In the genomic region with DNA sequence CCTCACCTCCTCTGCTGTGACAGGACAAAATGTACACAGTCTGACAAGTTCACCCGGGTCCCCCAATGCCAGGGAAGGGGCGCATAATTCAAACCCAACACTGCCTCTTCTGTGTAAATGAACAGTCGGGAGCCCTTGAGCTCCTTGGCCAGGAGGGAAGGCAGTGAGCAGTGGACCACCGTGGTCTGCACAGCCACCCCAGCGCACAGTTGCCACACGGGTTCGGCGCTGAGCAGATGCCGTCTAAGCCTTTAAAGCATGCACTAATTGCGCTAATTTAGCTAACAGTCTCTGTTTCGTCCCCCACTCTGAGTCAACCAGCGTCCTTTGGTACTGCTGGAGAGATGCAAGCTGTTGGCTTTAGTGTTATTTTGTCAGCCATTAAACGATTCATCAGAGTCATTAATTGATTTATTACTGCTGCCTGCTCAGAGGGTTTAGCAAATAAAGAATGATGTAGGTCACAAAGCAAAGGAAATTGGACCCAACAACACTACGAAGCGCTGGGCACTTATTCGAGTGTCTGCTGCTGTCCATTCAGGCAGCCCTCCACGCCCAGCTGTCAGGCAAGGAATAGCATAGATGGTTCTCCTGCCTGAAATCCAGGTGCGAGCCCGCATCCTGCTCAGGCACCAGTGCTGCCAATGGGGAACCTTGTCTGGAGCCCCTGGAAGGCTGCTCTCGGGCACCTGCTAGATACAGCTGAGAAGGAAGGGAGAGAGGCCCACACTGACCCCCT, we compare ENCODE assay signal across 14 cellular contexts.
A peak's percentile ranks its signal among the peaks of the same experiment; 100 is the strongest.
DNase-seq lines count a peak whose midpoint lies in the region; ATAC-seq lines count a peak whose summit lies in the region.
"Had no signal": no experiment of that assay in that cellular context is flagged by ENCODE, and none has a peak within 500 bp of the region (broad histone marks: within the 10 kb centered on the region; RNA-seq: fewer than 3 reads in every experiment).

No MANE protein-coding gene starts in this region.

- peaks cover 69 to 88% (median 81%) of the 10 kb centered on the region in 3 donors for H3K4me1 ChIP-seq in skeletal muscle tissue (ENCODE audit: control insufficient read depth in 3 of 3, insufficient read depth in 3 of 3, low read length in 3 of 3)

- peak overlapping the region in 1 of 3 donors; percentile 23 for H3K4me3 ChIP-seq in skeletal muscle tissue (ENCODE audit: low read length in 3 of 3)
- H3K4me3 ChIP-seq: Peyer's patch, thyroid gland had no signal

- H3K27me3 ChIP-seq in skeletal muscle tissue (ENCODE audit: control insufficient read depth in 3 of 3, insufficient read depth in 3 of 3, low read length in 3 of 3) = no peaks in the 10 kb centered on the region
- H3K27me3 ChIP-seq: Peyer's patch, thyroid gland had no signal

- H3K27ac Mint-ChIP-seq in effector memory CD8-positive, alpha-beta T cell = peak overlapping the region; percentile 77 to 88

- H3K9me3 ChIP-seq in skeletal muscle tissue (ENCODE audit: control insufficient read depth in 3 of 3, low read length in 3 of 3) = no peaks in the 10 kb centered on the region
- H3K9me3 ChIP-seq: Peyer's patch, thyroid gland had no signal

- H3K27me3 Mint-ChIP-seq in effector memory CD8-positive, alpha-beta T cell = no peaks in the 10 kb centered on the region

- no peak for ATAC-seq in effector memory CD8-positive, alpha-beta T cell (replicated peaks)

- H3K4me1 Mint-ChIP-seq in effector memory CD8-positive, alpha-beta T cell (ENCODE audit: low read depth in 2 of 2) = peaks cover 79 to 84% of the 10 kb centered on the region in 2 donors

- H3K4me3 Mint-ChIP-seq in effector memory CD8-positive, alpha-beta T cell = peak overlapping the region in 1 of 2 donors; percentile 8

- H3K36me3 ChIP-seq in skeletal muscle tissue (ENCODE audit: control insufficient read depth in 3 of 3, insufficient read depth in 3 of 3, low read length in 3 of 3) = no peaks in the 10 kb centered on the region
- H3K36me3 ChIP-seq: Peyer's patch, thyroid gland had no signal

- H3K27ac ChIP-seq in skeletal muscle tissue (ENCODE audit: low read depth, low read length) = peak overlapping the region; percentile 49

- H3K36me3 Mint-ChIP-seq in effector memory CD8-positive, alpha-beta T cell (ENCODE audit: insufficient read depth) = peaks cover 12% of the 10 kb centered on the region

- no peaks in the 10 kb centered on the region for H3K9me3 Mint-ChIP-seq in effector memory CD8-positive, alpha-beta T cell

- peak overlapping the region in 2 of 3 donors; percentile 45 for H3K9ac ChIP-seq in skeletal muscle tissue (ENCODE audit: low read depth in 1 of 3, low read length in 3 of 3)

- DNase-seq in NCI-H1105 treated with DMSO at 0.1 percent for 48 hours (lab: John Stamatoyannopoulos, UW) (peak; percentile 15), NCI-H1105 (lab: John Stamatoyannopoulos, UW) (no peak), NCI-H510A treated with DMSO at 0.1 percent for 48 hours (lab: John Stamatoyannopoulos, UW) (peak; percentile 80), activated gamma-delta T cell treated with Interleukin-2 at 50 U/mL for 16 hours (no peak), NCI-H2107 treated with DMSO at 0.1 percent for 48 hours (lab: John Stamatoyannopoulos, UW; ENCODE audit: unreplicated experiment) (no peak)
- no peak for DNase-seq in effector memory CD8-positive, alpha-beta T cell
- DNase-seq in stimulated activated CD4-positive, alpha-beta T cell treated with anti-CD3 and anti-CD28 coated beads, Interleukin-4, amount 100 ng/mL, for 4 hours = no peak
- DNase-seq: 8988T; activated CD8-positive, alpha-beta memory T cell treated with anti-CD3 and anti-CD28 coated beads, Interleukin-2, amount 50 U/mL, for 48 hours; mammary epithelial cell; NCI-H1092 treated with DMSO at 0.1 percent for 48 hours; Peyer's patch had no signal

Comparison
In these comparisons a context has a peak if more than half of its experiments do, and no peak if none do; other contexts are left out.
1. DNase-seq: peak in NCI-H1105 treated with DMSO at 0.1 percent for 48 hours (single experiment) and NCI-H510A treated with DMSO at 0.1 percent for 48 hours (single experiment); none in NCI-H1105 (single experiment), effector memory CD8-positive, alpha-beta T cell (0 of 3), activated gamma-delta T cell treated with Interleukin-2 at 50 U/mL for 16 hours (single experiment), stimulated activated CD4-positive, alpha-beta T cell treated with anti-CD3 and anti-CD28 coated beads, Interleukin-4, amount 100 ng/mL, for 4 hours (0 of 2) and NCI-H2107 treated with DMSO at 0.1 percent for 48 hours (single experiment).